2 cellular contexts compared by ENCODE assay signal in the genomic region with DNA sequence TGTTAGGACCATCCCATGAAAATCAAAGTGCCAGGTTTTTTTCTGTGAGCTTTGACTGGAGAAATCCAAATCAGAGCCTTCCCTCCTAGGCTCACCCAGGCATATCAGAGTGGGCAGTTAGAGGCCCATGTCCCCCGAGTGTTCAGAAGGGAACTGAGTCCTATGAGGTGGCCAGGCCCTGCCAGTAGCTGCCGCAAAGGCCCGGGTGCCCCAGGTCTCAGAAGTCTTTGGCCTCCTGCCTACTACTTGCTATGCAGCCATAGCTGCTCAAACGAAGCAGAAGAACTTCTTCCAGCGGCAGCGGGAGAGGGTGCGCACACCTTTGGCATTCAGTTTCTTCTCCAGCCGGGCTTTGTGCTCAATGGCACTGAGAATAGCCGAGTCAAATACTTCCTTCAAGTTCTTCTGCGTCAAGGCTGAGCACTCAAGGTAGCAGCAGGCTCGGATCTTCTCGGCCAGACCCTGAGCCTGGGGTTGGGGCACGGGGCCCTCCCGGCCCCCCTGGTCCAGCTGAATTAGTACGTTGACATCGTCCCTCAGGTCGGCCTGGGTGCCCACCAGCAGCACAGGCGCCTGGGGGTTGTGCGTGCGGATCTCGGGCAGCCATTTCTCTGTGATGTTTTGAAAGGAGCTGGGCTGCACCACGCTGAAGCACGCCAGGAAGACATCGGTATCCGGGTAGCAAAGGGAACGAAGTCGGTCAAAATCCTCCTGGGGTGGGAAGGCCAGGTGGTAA.
TF ChIP-seq lines count a peak whose summit lies in the region.

No MANE protein-coding gene starts in this region.

TF ChIP-seq in SK-N-SH, 30 proteins besides CTCF, POLR2A, EP300 and RAD21 (continued from another document):
- no peak for TF ChIP-seq MAX (IDR thresholded peaks at IDR 0.05; ENCODE audit: low read depth)
- no peak for TF ChIP-seq REST (IDR thresholded peaks at IDR 0.05; ENCODE audit: low read depth, low read length)
- no peak for TF ChIP-seq SIN3A (IDR thresholded peaks at IDR 0.05; ENCODE audit: borderline replicate concordance, low read depth, low read length)
- no peak for TF ChIP-seq SMC3 (IDR thresholded peaks at IDR 0.05; ENCODE audit: low read depth, low read length)
- no peak for TF ChIP-seq RXRA (IDR thresholded peaks at IDR 0.05; ENCODE audit: borderline replicate concordance, low read depth)
- no peak for TF ChIP-seq GABPA (IDR thresholded peaks at IDR 0.05; ENCODE audit: low read depth)

TF ChIP-seq in SK-N-SH treated with all-trans-retinoic acid at 6 μM for 48 hours, 23 proteins besides CTCF, POLR2A, EP300 and RAD21 (continued from another document):
- TF ChIP-seq, protein P1, sequence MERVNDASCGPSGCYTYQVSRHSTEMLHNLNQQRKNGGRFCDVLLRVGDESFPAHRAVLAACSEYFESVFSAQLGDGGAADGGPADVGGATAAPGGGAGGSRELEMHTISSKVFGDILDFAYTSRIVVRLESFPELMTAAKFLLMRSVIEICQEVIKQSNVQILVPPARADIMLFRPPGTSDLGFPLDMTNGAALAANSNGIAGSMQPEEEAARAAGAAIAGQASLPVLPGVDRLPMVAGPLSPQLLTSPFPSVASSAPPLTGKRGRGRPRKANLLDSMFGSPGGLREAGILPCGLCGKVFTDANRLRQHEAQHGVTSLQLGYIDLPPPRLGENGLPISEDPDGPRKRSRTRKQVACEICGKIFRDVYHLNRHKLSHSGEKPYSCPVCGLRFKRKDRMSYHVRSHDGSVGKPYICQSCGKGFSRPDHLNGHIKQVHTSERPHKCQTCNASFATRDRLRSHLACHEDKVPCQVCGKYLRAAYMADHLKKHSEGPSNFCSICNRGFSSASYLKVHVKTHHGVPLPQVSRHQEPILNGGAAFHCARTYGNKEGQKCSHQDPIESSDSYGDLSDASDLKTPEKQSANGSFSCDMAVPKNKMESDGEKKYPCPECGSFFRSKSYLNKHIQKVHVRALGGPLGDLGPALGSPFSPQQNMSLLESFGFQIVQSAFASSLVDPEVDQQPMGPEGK (CRISPR knock-in tag; IDR thresholded peaks at IDR 0.05; ENCODE audit: borderline replicate concordance): no peak
- no peak for TF ChIP-seq ARNTL (CRISPR knock-in tag; IDR thresholded peaks at IDR 0.05; ENCODE audit: borderline replicate concordance, low read depth)
- TF ChIP-seq ZC3H10 (CRISPR knock-in tag; IDR thresholded peaks at IDR 0.05): no peak
